8 cellular contexts compared by ENCODE assay signal in genomic region chr2:20649586-20650375, GRCh38. TPM values are rescaled to one million over a fixed set of nuclear protein-coding genes. Genes with fewer than 3 reads are reported as not detected.
DNase-seq lines count a peak whose midpoint lies in the region; ATAC-seq, FAIRE-seq and TF ChIP-seq lines count a peak whose summit lies in the region.

No MANE protein-coding gene starts in this region.

- no peaks in the 10 kb centered on the region for H3K9me3 ChIP-seq in right atrium auricular region

- H3K27ac Mint-ChIP-seq in activated CD4-positive, alpha-beta memory T cell treated with anti-CD3 and anti-CD28 coated beads, Interleukin-2, amount 10 ng/mL, durations not matched to agents 7 days and 5 days, result peak overlapping the region; percentile 70

- no peak for TF ChIP-seq CTCF in right atrium auricular region (IDR thresholded peaks at IDR 0.05)

- ATAC-seq in GM19023 (IDR thresholded peaks at IDR 0.05; ENCODE audit: unreplicated experiment) (no peak), GM18873 (IDR thresholded peaks at IDR 0.05; ENCODE audit: low FRiP score, unreplicated experiment) (no peak), HG02623 (IDR thresholded peaks at IDR 0.05; ENCODE audit: unreplicated experiment) (no peak)

- H3K4me1 ChIP-seq in right atrium auricular region, result peaks cover 0 to 40% of the 10 kb centered on the region in 2 donors

- H3K4me3 Mint-ChIP-seq in activated CD4-positive, alpha-beta memory T cell treated with anti-CD3 and anti-CD28 coated beads, Interleukin-2, amount 10 ng/mL, durations not matched to agents 7 days and 5 days, result peak overlapping the region; percentile 91

- DNase-seq in GM12892 (ENCODE audit: insufficient read length) (no peak), right atrium auricular region (ENCODE audit: low spot score) (no peak), skeletal muscle cell (ENCODE audit: low read depth) (no peak), NCI-H187 (lab: John Stamatoyannopoulos, UW) (no peak)
- DNase-seq in activated CD4-positive, alpha-beta memory T cell treated with anti-CD3 and anti-CD28 coated beads, Interleukin-2, amount 10 ng/mL, durations not matched to agents 7 days and 5 days, result no peak

- FAIRE-seq in GM12892 (lab: Jason Lieb, UNC), result peak; percentile 67

- H3K4me3 ChIP-seq in right atrium auricular region (peak overlapping the region; percentile 78 to 84), skeletal muscle cell (ENCODE audit: low read depth, low read length) (peak overlapping the region; percentile 74)

- CTCF ChIA-PET in activated CD4-positive, alpha-beta memory T cell treated with anti-CD3 and anti-CD28 coated beads, Interleukin-2, amount 10 ng/mL, durations not matched to agents 7 days and 5 days (lab: Charles Lee), result interaction anchor here (0.8 to 4.9 kb wide), 12 partner anchors 8 to 313 kb away, joined by 3 to 59 read pairs (median 13); partner anchors contain the start of genes LDAH and RHOB

- TF ChIP-seq POLR2A in GM12892 (IDR thresholded peaks at IDR 0.05; ENCODE audit: low read depth, low read length), result no peak

- peak overlapping the region; percentile 90 to 93 for H3K27ac ChIP-seq in right atrium auricular region

- peaks cover 3% of the 10 kb centered on the region for H3K36me3 Mint-ChIP-seq in activated CD4-positive, alpha-beta memory T cell treated with anti-CD3 and anti-CD28 coated beads, Interleukin-2, amount 10 ng/mL, durations not matched to agents 7 days and 5 days (ENCODE audit: low read depth)

- no peaks in the 10 kb centered on the region for H3K9me3 Mint-ChIP-seq in activated CD4-positive, alpha-beta memory T cell treated with anti-CD3 and anti-CD28 coated beads, Interleukin-2, amount 10 ng/mL, durations not matched to agents 7 days and 5 days

- peaks cover 3% of the 10 kb centered on the region for H3K27me3 Mint-ChIP-seq in activated CD4-positive, alpha-beta memory T cell treated with anti-CD3 and anti-CD28 coated beads, Interleukin-2, amount 10 ng/mL, durations not matched to agents 7 days and 5 days

- H3K4me1 Mint-ChIP-seq in activated CD4-positive, alpha-beta memory T cell treated with anti-CD3 and anti-CD28 coated beads, Interleukin-2, amount 10 ng/mL, durations not matched to agents 7 days and 5 days, result peaks cover 30% of the 10 kb centered on the region

- no peaks in the 10 kb centered on the region for H3K27me3 ChIP-seq in right atrium auricular region

- peaks cover 10% of the 10 kb centered on the region for H3K36me3 ChIP-seq in right atrium auricular region

- POLR2A ChIA-PET in activated CD4-positive, alpha-beta memory T cell treated with anti-CD3 and anti-CD28 coated beads, Interleukin-2, amount 10 ng/mL, durations not matched to agents 7 days and 5 days (lab: Charles Lee), result interaction anchor here (0.8 to 3.2 kb wide), 18 partner anchors 8 to 750 kb away, joined by 3 to 28 read pairs (median 6); partner anchors contain the start of genes LDAH and RHOB

RNA-seq across cellular contexts. Expression of gene HS1BP3, which starts 1.1 kb away (rescaled TPM):
- 7.3 TPM for polyA plus RNA-seq in GM12892 (2012; ENCODE audit: missing spikeins)
- total RNA-seq in activated CD4-positive, alpha-beta memory T cell treated with anti-CD3 and anti-CD28 coated beads, Interleukin-2, amount 10 ng/mL, durations not matched to agents 7 days and 5 days, result 10 to 100 TPM; 17.2 to 19.4 TPM
- total RNA-seq in right atrium auricular region, result 10 to 100 TPM; 19.5 to 26.0 TPM

RNA-seq across cellular contexts. Expression of gene GDF7, which starts 17.2 kb away (rescaled TPM):
- polyA plus RNA-seq in GM12892 (2012; ENCODE audit: missing spikeins), result 0.19 TPM
- not detected for total RNA-seq in activated CD4-positive, alpha-beta memory T cell treated with anti-CD3 and anti-CD28 coated beads, Interleukin-2, amount 10 ng/mL, durations not matched to agents 7 days and 5 days
- 1 to 10 TPM; 1.1 to 1.7 TPM for total RNA-seq in right atrium auricular region
